1 cellular context compared by ENCODE assay signal in genomic region chr9:128276574-128277270, GRCh38.
TF ChIP-seq lines count a peak whose summit lies in the region.

No MANE protein-coding gene starts in this region.

TF ChIP-seq in GM12878, 131 proteins besides CTCF, POLR2A, EP300 and RAD21:
- TF ChIP-seq RELB (IDR thresholded peaks at IDR 0.05; ENCODE audit: low read depth) (0 out of 2 replicates have a peak, but pooled peaks have one; percentile 45), CHD2 (IDR thresholded peaks at IDR 0.05; ENCODE audit: borderline replicate concordance, low read depth, low read length) (no peak), MTA2 (IDR thresholded peaks at IDR 0.05; ENCODE audit: low read depth) (0 out of 2 replicates have a peak, but pooled peaks have one; percentile 38), MYB (IDR thresholded peaks at IDR 0.05; ENCODE audit: borderline replicate concordance, low read depth, low read length) (no peak), IKZF2 (IDR thresholded peaks at IDR 0.05) (peak; percentile 50 to 63; a peak in 3 of 4 replicates), DPF2 (IDR thresholded peaks at IDR 0.05) (peak; percentile 26; the same call in 1 of the 2 replicates), CBX3 (IDR thresholded peaks at IDR 0.05; ENCODE audit: borderline replicate concordance, low read depth) (no peak), LARP7 (IDR thresholded peaks at IDR 0.05) (0 out of 2 replicates have a peak, but pooled peaks have one; percentile 29), STAT1 (conservative IDR thresholded peaks at IDR 0.05) (0 out of 2 replicates have a peak, but pooled peaks have one; percentile 5), NKRF (conservative IDR thresholded peaks at IDR 0.05) (0 out of 2 replicates have a peak, but pooled peaks have one; percentile 46), IRF3 (IDR thresholded peaks at IDR 0.05) (no peak), PKNOX1 (IDR thresholded peaks at IDR 0.05) (no peak), IKZF1 (conservative IDR thresholded peaks at IDR 0.05) (no peak)
